Comparison of ENCODE assay signal across 15 cellular contexts in the genomic region with DNA sequence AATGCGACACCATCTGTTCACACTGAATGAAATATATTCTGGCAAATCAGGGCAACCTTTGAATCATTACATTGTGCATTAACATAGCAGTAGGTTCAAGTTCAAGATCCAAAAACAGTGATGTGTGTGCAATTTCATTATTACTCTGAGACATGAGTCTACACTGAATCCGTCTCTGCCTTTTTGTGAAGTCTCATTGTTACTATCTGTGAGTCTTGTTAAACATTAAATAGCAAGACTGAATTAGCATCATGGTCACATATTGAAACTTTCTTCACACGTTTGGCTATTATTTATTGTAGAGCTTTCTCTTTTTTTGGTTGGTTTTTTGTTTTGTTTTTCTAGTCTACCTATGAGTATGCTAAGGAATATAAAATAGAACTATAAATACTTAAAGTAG.
DNase-seq lines count a peak whose midpoint lies in the region; ATAC-seq, FAIRE-seq and TF ChIP-seq lines count a peak whose summit lies in the region.
"Had no signal": no experiment of that assay in that cellular context is flagged by ENCODE, and none has a peak within 500 bp of the region (broad histone marks: within the 10 kb centered on the region; RNA-seq: fewer than 3 reads in every experiment).

No MANE protein-coding gene starts in this region.

- no peak overlapping the region for H3K27ac ChIP-seq in colonic mucosa
- no peak overlapping the region for H3K27ac ChIP-seq in kidney (ENCODE audit: low read depth in 2 of 2, low read length in 2 of 2)
- H3K27ac ChIP-seq in A673 (ENCODE audit: low read depth, low read length, poor library complexity, severe bottlenecking) = no peak overlapping the region

- H3K4me1 ChIP-seq in colonic mucosa (no peaks in the 10 kb centered on the region), kidney (ENCODE audit: control insufficient read depth in 1 of 2, insufficient read depth in 1 of 2, low read depth in 1 of 2, low read length in 2 of 2) (no peaks in the 10 kb centered on the region), A673 (ENCODE audit: insufficient read depth, low read length, poor library complexity, severe bottlenecking) (no peaks in the 10 kb centered on the region)
- H3K4me1 ChIP-seq: BE2C had no signal

- DNase-seq in H54 (ENCODE audit: insufficient read length, low spot score) (no peak), NCI-H69 (lab: John Stamatoyannopoulos, UW) (peak; percentile 49), colonic mucosa (no peak), kidney (no peak), A673 (ENCODE audit: low spot score) (no peak)
- DNase-seq: ACHN; BE2C; C1 segment of cervical spinal cord; CD4-positive, CD25-positive, alpha-beta regulatory T cell; CD8-positive, alpha-beta memory T cell; COR-L47; GOT3; H9; KG1 had no signal

- H3K9ac ChIP-seq in colonic mucosa (ENCODE audit: low read depth in 2 of 2, low read length in 2 of 2) (no peak overlapping the region), kidney (ENCODE audit: low read length in 2 of 2) (no peak overlapping the region)

- no peaks in the 10 kb centered on the region for H3K9me3 ChIP-seq in colonic mucosa
- H3K9me3 ChIP-seq in kidney (ENCODE audit: control insufficient read depth in 1 of 2, low read length in 2 of 2) = no peaks in the 10 kb centered on the region
- H3K9me3 ChIP-seq in A673 (ENCODE audit: low read depth, low read length, poor library complexity, severe bottlenecking) = no peaks in the 10 kb centered on the region
- H3K9me3 ChIP-seq: BE2C had no signal

- POLR2A ChIA-PET in A673 (lab: Charles Lee; ENCODE audit: low non-redundant PET) = no interaction called here

- H3K4me3 ChIP-seq in colonic mucosa (no peak overlapping the region), kidney (ENCODE audit: low read length in 2 of 2) (no peak overlapping the region), A673 (ENCODE audit: low read depth, low read length, poor library complexity, severe bottlenecking) (no peak overlapping the region)

- FAIRE-seq in H54 (lab: Jason Lieb, UNC) (peak; percentile 86), kidney (lab: Jason Lieb, UNC) (no peak)

- intact Hi-C loops in colonic mucosa (cut with DNase I) (no loop called here), kidney (cut with DNase I) (no loop called here), A673 (cut with micrococcal nuclease; ENCODE audit: unreplicated experiment) (no loop called here)

- no peak for TF ChIP-seq POLR2A in H54 (IDR thresholded peaks at IDR 0.05; ENCODE audit: low read depth, low read length)

- CTCF ChIA-PET in A673 (lab: Charles Lee) = no interaction called here

- no peak for TF ChIP-seq CTCF in colonic mucosa (IDR thresholded peaks at IDR 0.05)
- TF ChIP-seq CTCF in kidney (IDR thresholded peaks at IDR 0.05; ENCODE audit: borderline replicate concordance, extremely low read depth, insufficient read depth) = no peak
- no peak for TF ChIP-seq CTCF in A673 (conservative IDR thresholded peaks at IDR 0.05; ENCODE audit: low read depth, low read length)

- H3K36me3 ChIP-seq in colonic mucosa (no peaks in the 10 kb centered on the region), kidney (ENCODE audit: control insufficient read depth in 1 of 2, insufficient read depth in 2 of 2, low read length in 2 of 2) (no peaks in the 10 kb centered on the region), A673 (ENCODE audit: insufficient read depth, low read length, poor library complexity, severe bottlenecking) (no peaks in the 10 kb centered on the region)
- H3K36me3 ChIP-seq: BE2C had no signal

- no TSS peak for BruUV-seq in A673 (replicated peaks; lab: Mats Ljungman, UMichigan)

- peak; percentile 76 for ATAC-seq in GM18520 (IDR thresholded peaks at IDR 0.05; ENCODE audit: unreplicated experiment)

- no peaks in the 10 kb centered on the region for H3K27me3 ChIP-seq in colonic mucosa
- H3K27me3 ChIP-seq in A673 (replicated peaks; ENCODE audit: insufficient read depth, low read depth, low read length, poor library complexity) = no peaks in the 10 kb centered on the region
- H3K27me3 ChIP-seq: BE2C had no signal
